19 cellular contexts compared by ENCODE assay signal in the genomic region with DNA sequence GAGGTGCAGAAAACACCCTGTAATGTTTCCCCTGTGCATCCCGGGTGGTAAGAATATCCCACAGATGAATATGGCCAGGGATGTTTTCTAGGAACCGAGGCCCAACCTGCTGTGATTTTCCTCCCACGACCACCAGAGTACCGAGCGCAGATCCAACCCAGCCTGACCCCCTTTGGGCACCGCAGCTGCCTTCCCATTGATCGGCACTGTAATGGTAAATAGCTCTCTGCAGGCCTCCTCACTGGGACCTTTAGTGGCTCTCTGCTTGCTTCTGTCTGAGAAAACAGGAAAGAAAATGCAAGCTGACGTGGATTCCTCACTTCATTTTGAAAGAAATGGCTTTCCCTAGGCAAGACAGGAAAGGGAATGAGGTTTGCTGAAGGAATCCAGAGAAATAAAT. TPM values are rescaled to one million over a fixed set of nuclear protein-coding genes. Genes with fewer than 3 reads are reported as not detected.
DNase-seq lines count a peak whose midpoint lies in the region; ATAC-seq, FAIRE-seq and TF ChIP-seq lines count a peak whose summit lies in the region.
"Had no signal": no experiment of that assay in that cellular context is flagged by ENCODE, and none has a peak within 500 bp of the region (broad histone marks: within the 10 kb centered on the region; RNA-seq: fewer than 3 reads in every experiment).

No MANE protein-coding gene starts in this region.

- H3K27ac ChIP-seq in neuronal stem cell (replicated peaks; ENCODE audit: low read length) = no peak overlapping the region
- H3K27ac ChIP-seq: RWPE1 had no signal

- H2BK15ac ChIP-seq in neuronal stem cell (ENCODE audit: low read length) = no peak overlapping the region

- H3K36me3 ChIP-seq in H7 (replicated peaks; ENCODE audit: control insufficient read depth, insufficient read depth, low read length) (no peaks in the 10 kb centered on the region), NT2/D1 (ENCODE audit: insufficient read depth, insufficient read length, low read length) (no peaks in the 10 kb centered on the region), neuronal stem cell (replicated peaks in 1 of 2; ENCODE audit: control insufficient read depth in 2 of 2, insufficient read depth in 2 of 2, low read length in 2 of 2) (no peaks in the 10 kb centered on the region)
- H3K36me3 ChIP-seq: HAP-1 had no signal

- DNase-seq in H7 (peak; percentile 76), NT2/D1 (ENCODE audit: low read depth, low spot score) (peak; percentile 50), iPS DF 19.7 (ENCODE audit: low read depth, low spot score) (peak; percentile 65), neuronal stem cell (ENCODE audit: low spot score) (no peak), RKO (ENCODE audit: low spot score) (no peak), GM12892 (ENCODE audit: insufficient read length) (no peak)
- DNase-seq: ACHN, AML-193, Calu3, DMS53, Kasumi-1, MM.1S, NCI-H1105, NCI-H187 treated with DMSO at 0.1 percent for 48 hours, NCI-H446 treated with DMSO at 0.1 percent for 48 hours had no signal

- H3K4me2 ChIP-seq in neuronal stem cell (ENCODE audit: insufficient read depth, low read length, poor library complexity, severe bottlenecking) = no peak overlapping the region

- no peak overlapping the region for H3K23ac ChIP-seq in neuronal stem cell (ENCODE audit: low read depth, low read length, poor library complexity)

- H2AFZ ChIP-seq in neuronal stem cell (ENCODE audit: low read length) = no peak overlapping the region

- no peak for TF ChIP-seq POLR2A in GM12892 (IDR thresholded peaks at IDR 0.05; ENCODE audit: low read depth, low read length)

- H3K9ac ChIP-seq in NT2/D1 (ENCODE audit: insufficient read length, low read depth) = peak overlapping the region; percentile 56
- no peak overlapping the region for H3K9ac ChIP-seq in neuronal stem cell (ENCODE audit: low read depth, low read length, poor library complexity)

- no peak for FAIRE-seq in GM12892 (lab: Jason Lieb, UNC)

- H3K27me3 ChIP-seq in H7 (ENCODE audit: control insufficient read depth, insufficient read depth, low read length) = peaks cover 8% of the 10 kb centered on the region; the same call in 1 of the 2 replicates
- H3K27me3 ChIP-seq in NT2/D1 (ENCODE audit: insufficient read depth, insufficient read length) = peaks cover 6% of the 10 kb centered on the region
- peaks cover 0 to 8% (median 0%) of the 10 kb centered on the region in 3 experiments for H3K27me3 ChIP-seq in neuronal stem cell (ENCODE audit: control insufficient read depth in 3 of 3, insufficient read depth in 3 of 3, low read depth in 1 of 3, low read length in 3 of 3)

- peak overlapping the region; percentile 13 for H3K18ac ChIP-seq in neuronal stem cell (ENCODE audit: low read length)

- H3K4me3 ChIP-seq in H7 (ENCODE audit: insufficient read depth, low read depth, low read length) = no peak overlapping the region
- H3K4me3 ChIP-seq in NT2/D1 (ENCODE audit: insufficient read length, low read depth) = no peak overlapping the region
- H3K4me3 ChIP-seq in neuronal stem cell (ENCODE audit: low read length in 2 of 2) = no peak overlapping the region
- H3K4me3 ChIP-seq: HAP-1 had no signal

- no peak overlapping the region for H2AK5ac ChIP-seq in neuronal stem cell (ENCODE audit: low read depth, low read length)

- no peak for ATAC-seq in GM18868 (IDR thresholded peaks at IDR 0.05; ENCODE audit: unreplicated experiment)

- H2BK120ac ChIP-seq in neuronal stem cell (ENCODE audit: low read depth, low read length) = no peak overlapping the region

- no peak overlapping the region for H3K14ac ChIP-seq in neuronal stem cell (ENCODE audit: low read length)

- no peak overlapping the region for H2BK12ac ChIP-seq in neuronal stem cell (ENCODE audit: low read length)

- no peaks in the 10 kb centered on the region for H3K79me1 ChIP-seq in neuronal stem cell (ENCODE audit: low read depth, low read length)

- H3K4ac ChIP-seq in neuronal stem cell (ENCODE audit: low read length) = no peak overlapping the region

- no peak overlapping the region for H4K8ac ChIP-seq in neuronal stem cell (ENCODE audit: low read depth, low read length)

- H3K9me3 ChIP-seq in NT2/D1 (ENCODE audit: insufficient read depth, low read length) (no peaks in the 10 kb centered on the region), neuronal stem cell (replicated peaks in 1 of 2; ENCODE audit: control insufficient read depth in 2 of 2, insufficient read depth in 1 of 2, low read depth in 1 of 2, low read length in 2 of 2) (peaks cover 0 to 1% of the 10 kb centered on the region in 2 donors)
- H3K9me3 ChIP-seq: HAP-1 had no signal

- no peak overlapping the region for H4K91ac ChIP-seq in neuronal stem cell (ENCODE audit: low read depth, low read length, poor library complexity)

- peaks cover 5% of the 10 kb centered on the region for H3K4me1 ChIP-seq in NT2/D1 (ENCODE audit: insufficient read depth, insufficient read length)
- H3K4me1 ChIP-seq in neuronal stem cell (ENCODE audit: control insufficient read depth in 2 of 2, insufficient read depth in 1 of 2, low read depth in 1 of 2, low read length in 2 of 2) = peaks cover 2 to 14% of the 10 kb centered on the region in 2 donors

- H2BK5ac ChIP-seq in neuronal stem cell (ENCODE audit: low read length) = no peak overlapping the region

- no CpG with 5 or more reads among the region's 8 CpGs for WGBS in neuronal stem cell (ENCODE audit: extremely low coverage in 2 of 2, insufficient read length in 2 of 2, insufficient replicate concordance in 1 of 2), 2 donors

RNA-seq across cellular contexts. Expression of a gene that starts 2.4 kb away (rescaled TPM):
- 43.9 and 48.3 TPM in 2 replicates for total RNA-seq in H7 (2014; rRNA removed; shearing (Covaris generic))
- 11.7 TPM for polyA plus RNA-seq in neuronal stem cell (2013, experiment 1 of 2)
- polyA plus RNA-seq in neuronal stem cell (2013, experiment 2 of 2) = 10.4 TPM
- polyA plus RNA-seq in GM12892 (2012; ENCODE audit: missing spikeins) = 5.5 TPM

RNA-seq across cellular contexts. Expression of a gene that starts 12.1 kb away (rescaled TPM):
- 10.5 and 11.4 TPM in 2 replicates for total RNA-seq in H7 (2014; rRNA removed; shearing (Covaris generic))
- 10.8 TPM for polyA plus RNA-seq in neuronal stem cell (2013, experiment 1 of 2)
- 11.0 TPM for polyA plus RNA-seq in neuronal stem cell (2013, experiment 2 of 2)
- polyA plus RNA-seq in GM12892 (2012; ENCODE audit: missing spikeins) = 11.0 TPM

RNA-seq across cellular contexts. Expression of a gene that starts 32.0 kb away (rescaled TPM):
- 0.63 and 1.3 TPM in 2 replicates for total RNA-seq in H7 (2014; rRNA removed; shearing (Covaris generic))
- 0.11 TPM for polyA plus RNA-seq in neuronal stem cell (2013, experiment 1 of 2)
- 0.08 TPM for polyA plus RNA-seq in neuronal stem cell (2013, experiment 2 of 2)
- 0.53 TPM for polyA plus RNA-seq in GM12892 (2012; ENCODE audit: missing spikeins)
- polyA plus RNA-seq: IgD-negative memory B cell had no signal

Comparison
In these comparisons a context has a peak if more than half of its experiments do, and no peak if none do; other contexts are left out.
1. DNase-seq: peak in H7 (single experiment), NT2/D1 (single experiment) and iPS DF 19.7 (single experiment); none in neuronal stem cell (single experiment), RKO (single experiment) and GM12892 (single experiment).